15 cellular contexts compared by ENCODE assay signal in the genomic region with DNA sequence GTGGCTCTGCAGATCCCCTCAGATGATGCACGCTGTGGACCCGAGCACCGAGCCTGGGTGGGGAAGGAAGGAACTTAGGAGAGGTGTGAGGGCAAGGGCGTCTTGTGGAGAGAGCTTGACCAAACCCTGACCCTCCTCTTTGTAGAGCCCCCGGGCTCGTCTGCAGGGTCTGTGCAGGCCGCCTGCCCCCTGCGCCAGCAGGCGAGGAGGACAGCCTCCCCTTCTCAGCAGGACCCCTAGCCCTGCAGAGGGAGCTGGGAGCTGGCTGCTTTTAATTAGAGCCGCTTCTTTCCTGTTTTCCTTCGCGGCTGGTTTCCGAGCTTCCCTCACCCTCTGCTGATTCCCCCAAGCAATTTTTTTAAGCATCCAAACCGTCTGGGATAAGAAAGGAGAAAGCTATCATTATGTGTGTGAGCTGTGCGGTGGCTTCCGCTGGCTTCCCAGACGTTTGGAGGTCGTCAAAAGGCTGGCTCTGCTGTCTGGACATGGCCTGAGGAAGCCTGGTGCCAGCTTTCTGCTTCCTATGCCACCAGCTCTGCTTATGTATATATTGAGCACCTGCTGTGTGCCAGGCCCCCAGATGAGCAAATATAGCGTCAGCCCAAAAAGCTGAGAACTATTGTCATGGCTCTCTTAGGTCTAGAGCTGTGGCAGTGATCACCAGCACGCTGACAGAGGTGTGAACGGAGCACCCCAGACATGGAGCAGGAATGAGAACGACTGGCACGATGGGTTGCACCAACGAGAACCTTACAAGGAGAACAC.
A peak's percentile ranks its signal among the peaks of the same experiment; 100 is the strongest.
DNase-seq lines count a peak whose midpoint lies in the region; ATAC-seq and TF ChIP-seq lines count a peak whose summit lies in the region.
"Had no signal": no experiment of that assay in that cellular context is flagged by ENCODE, and none has a peak within 500 bp of the region (broad histone marks: within the 10 kb centered on the region; RNA-seq: fewer than 3 reads in every experiment).

No MANE protein-coding gene starts in this region.

- H2AFZ ChIP-seq in hepatocyte = no peak overlapping the region

- H3K4me3 ChIP-seq in hepatocyte = no peak overlapping the region
- H3K4me3 ChIP-seq in tibial artery = no peak overlapping the region
- H3K4me3 ChIP-seq: sigmoid colon had no signal

- no peaks in the 10 kb centered on the region for H3K36me3 Mint-ChIP-seq in activated naive CD4-positive, alpha-beta T cell treated with anti-CD3 and anti-CD28 coated beads, Interleukin-2, amount 50 U/mL, for 24 hours
- no peaks in the 10 kb centered on the region for H3K36me3 Mint-ChIP-seq in T-cell
- peaks cover 2 to 4% of the 10 kb centered on the region in 2 donors for H3K36me3 Mint-ChIP-seq in stimulated activated naive B cell treated with anti-CD40 and anti-IgM and Interleukin-4, amounts not matched to agents 10 μg/mL and 1 μg/mL and 100 μg/mL, for 72 hours

- peaks cover 68% of the 10 kb centered on the region for H3K4me1 Mint-ChIP-seq in activated naive CD4-positive, alpha-beta T cell treated with anti-CD3 and anti-CD28 coated beads, Interleukin-2, amount 50 U/mL, for 24 hours
- peaks cover 61 to 72% (median 70%) of the 10 kb centered on the region in 3 donors for H3K4me1 Mint-ChIP-seq in T-cell
- H3K4me1 Mint-ChIP-seq in stimulated activated naive B cell treated with anti-CD40 and anti-IgM and Interleukin-4, amounts not matched to agents 10 μg/mL and 1 μg/mL and 100 μg/mL, for 72 hours = peaks cover 58 to 74% of the 10 kb centered on the region in 2 donors

- CTCF ChIA-PET in T-cell (lab: Charles Lee) = interaction anchor here in 1 of 2 donors (0.6 kb wide), 1 partner anchor 1749 kb away, joined by 3 read pairs; no protein-coding TSS in a partner anchor

- no peaks in the 10 kb centered on the region for H3K9me2 ChIP-seq in hepatocyte (replicated peaks; ENCODE audit: insufficient read depth)

- DNase-seq in activated naive CD4-positive, alpha-beta T cell treated with Interleukin-2 at 50 U/mL for 16 hours = no peak
- DNase-seq in T-cell = peak in 2 of 34 experiments; percentile 20 to 30
- DNase-seq in hepatocyte (ENCODE audit: low spot score) = peak; percentile 26
- no peak for DNase-seq in stimulated activated naive B cell treated with anti-CD40 and anti-IgM and Interleukin-4, amounts not matched to agents 10 μg/mL and 1 μg/mL and 100 μg/mL, for 72 hours
- no peak for DNase-seq in tibial artery
- no peak for DNase-seq in cerebellar cortex (ENCODE audit: low spot score)
- DNase-seq in medulla oblongata (ENCODE audit: extremely low spot score) = no peak
- DNase-seq: aorta, midbrain, NCI-H510A, sigmoid colon had no signal

- H3K4me1 ChIP-seq in hepatocyte (ENCODE audit: insufficient read depth) (peaks cover 36% of the 10 kb centered on the region), tibial artery (peaks cover 0 to 23% (median 7%) of the 10 kb centered on the region in 4 donors)

- no peaks in the 10 kb centered on the region for H3K27me3 Mint-ChIP-seq in activated naive CD4-positive, alpha-beta T cell treated with anti-CD3 and anti-CD28 coated beads, Interleukin-2, amount 50 U/mL, for 24 hours
- no peaks in the 10 kb centered on the region for H3K27me3 Mint-ChIP-seq in T-cell
- H3K27me3 Mint-ChIP-seq in stimulated activated naive B cell treated with anti-CD40 and anti-IgM and Interleukin-4, amounts not matched to agents 10 μg/mL and 1 μg/mL and 100 μg/mL, for 72 hours = no peaks in the 10 kb centered on the region

- H3K27ac ChIP-seq in hepatocyte (peak overlapping the region; percentile 47), tibial artery (no peak overlapping the region)
- H3K27ac ChIP-seq: epithelial cell of prostate had no signal

- H3K79me2 ChIP-seq in hepatocyte = no peaks in the 10 kb centered on the region

- H3K27me3 ChIP-seq in hepatocyte (no peaks in the 10 kb centered on the region), tibial artery (no peaks in the 10 kb centered on the region)
- H3K27me3 ChIP-seq: sigmoid colon had no signal

- H3K36me3 ChIP-seq in hepatocyte (replicated peaks; ENCODE audit: insufficient read depth, low read depth) (no peaks in the 10 kb centered on the region), tibial artery (no peaks in the 10 kb centered on the region)
- H3K36me3 ChIP-seq: sigmoid colon had no signal

- TF ChIP-seq CTCF in hepatocyte (IDR thresholded peaks at IDR 0.05; ENCODE audit: poor library complexity) (no peak), tibial artery (IDR thresholded peaks at IDR 0.05) (no peak)

- H3K4me2 ChIP-seq in hepatocyte = no peak overlapping the region

- H3K9me3 ChIP-seq in hepatocyte (ENCODE audit: low read depth) = no peaks in the 10 kb centered on the region
- no peaks in the 10 kb centered on the region for H3K9me3 ChIP-seq in tibial artery
- H3K9me3 ChIP-seq: sigmoid colon had no signal

- POLR2A ChIA-PET in T-cell (lab: Charles Lee) = interaction anchor here in 1 of 2 donors (0.7 kb wide), 1 partner anchor 174 kb away, joined by 3 read pairs; no protein-coding TSS in a partner anchor

- peak overlapping the region; percentile 23 for H3K4me3 Mint-ChIP-seq in activated naive CD4-positive, alpha-beta T cell treated with anti-CD3 and anti-CD28 coated beads, Interleukin-2, amount 50 U/mL, for 24 hours
- H3K4me3 Mint-ChIP-seq in T-cell = peak overlapping the region in 2 of 3 donors; percentile 1 to 74
- H3K4me3 Mint-ChIP-seq in stimulated activated naive B cell treated with anti-CD40 and anti-IgM and Interleukin-4, amounts not matched to agents 10 μg/mL and 1 μg/mL and 100 μg/mL, for 72 hours = no peak overlapping the region
- H3K4me3 Mint-ChIP-seq: CD14-positive monocyte had no signal

- H4K20me1 ChIP-seq in hepatocyte (ENCODE audit: insufficient read depth, poor library complexity, severe bottlenecking) = no peaks in the 10 kb centered on the region

- WGBS in hepatocyte (ENCODE audit: low lambda C conversion rate, missing lambda C conversion rate) = 57% methylated on average over 24 of the region's 24 CpGs

- peak overlapping the region; percentile 76 for H3K27ac Mint-ChIP-seq in activated naive CD4-positive, alpha-beta T cell treated with anti-CD3 and anti-CD28 coated beads, Interleukin-2, amount 50 U/mL, for 24 hours
- H3K27ac Mint-ChIP-seq in T-cell = peak overlapping the region; percentile 76 to 83
- peak overlapping the region; percentile 75 for H3K27ac Mint-ChIP-seq in stimulated activated naive B cell treated with anti-CD40 and anti-IgM and Interleukin-4, amounts not matched to agents 10 μg/mL and 1 μg/mL and 100 μg/mL, for 72 hours

- H3K9me3 Mint-ChIP-seq in activated naive CD4-positive, alpha-beta T cell treated with anti-CD3 and anti-CD28 coated beads, Interleukin-2, amount 50 U/mL, for 24 hours = no peaks in the 10 kb centered on the region
- no peaks in the 10 kb centered on the region for H3K9me3 Mint-ChIP-seq in T-cell
- H3K9me3 Mint-ChIP-seq in stimulated activated naive B cell treated with anti-CD40 and anti-IgM and Interleukin-4, amounts not matched to agents 10 μg/mL and 1 μg/mL and 100 μg/mL, for 72 hours = peaks cover 0 to 1% of the 10 kb centered on the region in 2 donors
- H3K9me3 Mint-ChIP-seq: CD14-positive monocyte had no signal

- ATAC-seq in T-cell (replicated peaks in 1 of 4) = no peak
- no peak for ATAC-seq in stimulated activated naive B cell treated with anti-CD40 and anti-IgM and Interleukin-4, amounts not matched to agents 10 μg/mL and 1 μg/mL and 100 μg/mL, for 72 hours (replicated peaks)
- ATAC-seq: HCT116 had no signal

- intact Hi-C loops in tibial artery (cut with DNase I; ENCODE audit: low total_unique reads) = no loop called here

Comparison
In these comparisons a context has a peak if more than half of its experiments do, and no peak if none do; other contexts are left out.
1. H3K4me3 Mint-ChIP-seq: peak in activated naive CD4-positive, alpha-beta T cell treated with anti-CD3 and anti-CD28 coated beads, Interleukin-2, amount 50 U/mL, for 24 hours (single experiment) and T-cell (2 of 3); none in stimulated activated naive B cell treated with anti-CD40 and anti-IgM and Interleukin-4, amounts not matched to agents 10 μg/mL and 1 μg/mL and 100 μg/mL, for 72 hours (0 of 2).
2. Peak in every context shown above with its lines, with median percentiles within 50 percentile points of each other: H3K27ac Mint-ChIP-seq.